25 cellular contexts compared by ENCODE assay signal in genomic region chr10:76917071-76917470, GRCh38.
"Had no signal": no experiment of that assay in that cellular context is flagged by ENCODE, and none has a peak within 500 bp of the region (broad histone marks: within the 10 kb centered on the region; RNA-seq: fewer than 3 reads in every experiment).

No MANE protein-coding gene starts in this region.

- DNase-seq: stimulated activated CD4-positive, alpha-beta T cell treated with anti-CD3 and anti-CD28 coated beads, Interleukin-2, amount 100 ng/mL, for 48 hours; stimulated activated CD4-positive, alpha-beta T cell treated with anti-CD3 and anti-CD28 coated beads, Interleukin-4, amount 100 ng/mL, for 1 hour; stimulated activated CD4-positive, alpha-beta T cell treated with anti-CD3 and anti-CD28 coated beads, Interleukin-4, amount 100 ng/mL, for 24 hours; stimulated activated CD4-positive, alpha-beta T cell treated with anti-CD3 and anti-CD28 coated beads, Interleukin-4, amount 100 ng/mL, for 4 hours; stimulated activated CD8-positive, alpha-beta memory T cell treated with anti-CD3 and anti-CD28 coated beads, Interleukin-4, amount 100 ng/mL, for 48 hours; stimulated activated naive B cell treated with anti-CD40 and anti-IgM and Interleukin-4, amounts not matched to agents 10 μg/mL and 1 μg/mL and 100 μg/mL, for 72 hours; stimulated activated naive CD4-positive, alpha-beta T cell; stimulated activated naive CD4-positive, alpha-beta T cell treated with Interleukin-2 at 50 U/mL for 16 hours; stimulated activated naive CD8-positive, alpha-beta T cell treated with anti-CD3 and anti-CD28 coated beads, Interleukin-15, amount 100 ng/mL, for 72 hours; stimulated activated naive CD8-positive, alpha-beta T cell treated with anti-CD3 and anti-CD28 coated beads, Interleukin-15, Interleukin-2, amounts not matched to agents 100 U/mL and 50 U/mL, for 24 hours; stomach; substantia nigra; testis; thyroid gland; tibial artery; transverse colon; trophoblast cell; upper lobe of left lung; upper lobe of right lung; uterus had no signal

- H3K4me1 ChIP-seq: suprapubic skin, testis, thyroid gland, upper lobe of left lung, upper lobe of right lung, uterus had no signal

- FAIRE-seq: urothelium cell line had no signal

- H3K27me3 ChIP-seq: stomach, suprapubic skin, testis, thyroid gland, tibial artery, tibial nerve, transverse colon, upper lobe of left lung, upper lobe of right lung, uterus, vagina had no signal

- H3K4me3 ChIP-seq: stomach, suprapubic skin, testis, thoracic aorta, thyroid gland, tibial artery, tibial nerve, transverse colon, upper lobe of left lung, upper lobe of right lung, uterus, vagina had no signal

- H3K36me3 ChIP-seq: stomach, suprapubic skin, thyroid gland, tibial nerve, transverse colon, upper lobe of left lung, upper lobe of right lung, uterus, vagina had no signal

- H3K9me3 ChIP-seq: stomach, suprapubic skin, testis, thoracic aorta, thyroid gland, tibial artery, tibial nerve, transverse colon, upper lobe of left lung, upper lobe of right lung, uterus, vagina had no signal

- H3K27ac ChIP-seq: stomach, suprapubic skin, testis, thoracic aorta, thyroid gland, tibial artery, tibial nerve, transverse colon, upper lobe of left lung, upper lobe of right lung, uterus, vagina had no signal
